Comparison of ENCODE assay signal across 20 cellular contexts in genomic region chr16:8645831-8646230, GRCh38. TPM values are rescaled to one million over a fixed set of nuclear protein-coding genes. Genes with fewer than 3 reads are reported as not detected.
"Had no signal": no experiment of that assay in that cellular context is flagged by ENCODE, and none has a peak within 500 bp of the region (broad histone marks: within the 10 kb centered on the region; RNA-seq: fewer than 3 reads in every experiment).

No MANE protein-coding gene starts in this region.

- H3K27ac ChIP-seq: right atrium auricular region, suprapubic skin had no signal

- H3K9me3 ChIP-seq: esophagus squamous epithelium, right atrium auricular region, suprapubic skin had no signal

- H3K27me3 Mint-ChIP-seq: natural killer cell treated with Interleukin-12 subunit alpha and Interleukin-12 subunit beta and Interleukin-15 and Interleukin-18, amount 100 ng/mL, for 72 hours; progenitor cell of endocrine pancreas had no signal

- H3K4me3 ChIP-seq: esophagus squamous epithelium, right atrium auricular region, skin epidermis, suprapubic skin had no signal

- H3K27me3 ChIP-seq: esophagus squamous epithelium, right atrium auricular region, suprapubic skin had no signal

- H3K4me3 Mint-ChIP-seq: activated T-cell treated with anti-CD3 and anti-CD28 coated beads, Interleukin-2, amount 50 U/mL, for 72 hours; natural killer cell treated with Interleukin-12 subunit alpha and Interleukin-12 subunit beta and Interleukin-15 and Interleukin-18, amount 100 ng/mL, for 72 hours had no signal

- DNase-seq: activated CD4-positive, alpha-beta T cell treated with anti-CD3 and anti-CD28 coated beads for 1 hour; activated CD8-positive, alpha-beta memory T cell treated with anti-CD3 and anti-CD28 coated beads, Interleukin-2, amount 50 U/mL, for 4 hours; activated CD8-positive, alpha-beta T cell treated with anti-CD3 and anti-CD28 coated beads, Interleukin-2, amount 10 ng/mL, durations not matched to agents 7 days and 5 days; activated T-cell treated with anti-CD3 and anti-CD28 coated beads, Interleukin-2, amount 50 U/mL, for 72 hours; esophagus squamous epithelium; foreskin fibroblast; glutamatergic neuron; mesenchymal stem cell; occipital lobe; stimulated activated CD4-positive, alpha-beta T cell treated with anti-CD3 and anti-CD28 coated beads, Interleukin-4, amount 100 ng/mL, for 24 hours; stimulated activated naive CD4-positive, alpha-beta T cell treated with Interleukin-2 at 50 U/mL for 16 hours; trophoblast cell had no signal

- H3K4me1 ChIP-seq: right atrium auricular region, suprapubic skin had no signal

- H3K27ac Mint-ChIP-seq: activated T-cell treated with anti-CD3 and anti-CD28 coated beads, Interleukin-2, amount 50 U/mL, for 72 hours; progenitor cell of endocrine pancreas had no signal

- H3K9me3 Mint-ChIP-seq: activated T-cell treated with anti-CD3 and anti-CD28 coated beads, Interleukin-2, amount 50 U/mL, for 72 hours; natural killer cell treated with Interleukin-12 subunit alpha and Interleukin-12 subunit beta and Interleukin-15 and Interleukin-18, amount 100 ng/mL, for 72 hours had no signal

RNA-seq across cellular contexts. Expression of gene TMEM114, which starts 55.5 kb away (rescaled TPM):
- total RNA-seq: activated CD8-positive, alpha-beta T cell treated with anti-CD3 and anti-CD28 coated beads, Interleukin-2, amount 10 ng/mL, durations not matched to agents 7 days and 5 days; activated T-cell treated with anti-CD3 and anti-CD28 coated beads, Interleukin-2, amount 50 U/mL, for 72 hours; astrocyte; esophagus squamous epithelium; liver; natural killer cell treated with Interleukin-12 subunit alpha and Interleukin-12 subunit beta and Interleukin-15 and Interleukin-18, amount 100 ng/mL, for 72 hours; occipital lobe; right atrium auricular region; SK-MEL-5; suprapubic skin had no signal
